ENCODE assay signal across 29 cellular contexts in genomic region chr16:25785361-25785760, GRCh38.
"Had no signal": no experiment of that assay in that cellular context is flagged by ENCODE, and none has a peak within 500 bp of the region (broad histone marks: within the 10 kb centered on the region; RNA-seq: fewer than 3 reads in every experiment).

No MANE protein-coding gene starts in this region.

- H3K27ac ChIP-seq: body of pancreas, brain microvascular endothelial cell, breast epithelium, VCaP had no signal

- H3K4me3 ChIP-seq: body of pancreas, breast epithelium had no signal

- H3K9me3 ChIP-seq: body of pancreas, breast epithelium had no signal

- H3K27me3 ChIP-seq: body of pancreas, brain microvascular endothelial cell, breast epithelium had no signal

- H3K36me3 ChIP-seq: brain microvascular endothelial cell, breast epithelium had no signal

- H3K4me1 ChIP-seq: body of pancreas, breast epithelium had no signal

- DNase-seq: activated B cell treated with CpG ODN at 0.5 μM for 24 hours; activated CD4-positive, alpha-beta memory T cell treated with anti-CD3 and anti-CD28 coated beads for 36 hours; activated CD4-positive, alpha-beta T cell treated with anti-CD3 and anti-CD28 coated beads for 4 hours; activated CD4-positive, alpha-beta T cell treated with anti-CD3 and anti-CD28 coated beads, Interleukin-2, amount 10 ng/mL, durations not matched to agents 24 days and 14 days; activated CD4-positive, alpha-beta T cell treated with anti-CD3 and anti-CD28 coated beads, Interleukin-2, amount 50 U/mL, for 1 hour; activated CD4-positive, alpha-beta T cell treated with anti-CD3 and anti-CD28 coated beads, Interleukin-2, amount 50 U/mL, for 4 hours; activated CD4-positive, CD25-positive, alpha-beta regulatory T cell treated with anti-CD3 and anti-CD28 coated beads, Interleukin-2, amount 50 U/mL, for 72 hours; activated CD8-positive, alpha-beta memory T cell treated with anti-CD3 and anti-CD28 coated beads, Interleukin-2, amount 50 U/mL, for 4 hours; activated CD8-positive, alpha-beta T cell treated with anti-CD3 and anti-CD28 coated beads for 36 hours; activated effector memory CD4-positive, alpha-beta T cell treated with anti-CD3 and anti-CD28 coated beads, Interleukin-2, amount 50 U/mL, for 16 hours; activated gamma-delta T cell treated with Interleukin-2 at 50 U/mL for 16 hours; activated naive CD4-positive, alpha-beta T cell; activated naive CD4-positive, alpha-beta T cell treated with anti-CD3 and anti-CD28 coated beads for 36 hours; activated naive CD8-positive, alpha-beta T cell treated with anti-CD3 and anti-CD28 coated beads, Interleukin-2, amount 10 ng/mL, durations not matched to agents 7 days and 5 days; activated naive CD8-positive, alpha-beta T cell treated with anti-CD3 and anti-CD28 coated beads, Interleukin-2, amount 50 U/mL, for 24 hours; activated T-cell treated with anti-CD3 and anti-CD28 coated beads for 4 hours; activated T-cell treated with anti-CD3 and anti-CD28 coated beads, Interleukin-2, amount 50 U/mL, for 1 hour; activated T-cell treated with anti-CD3 and anti-CD28 coated beads, Interleukin-2, amount 50 U/mL, for 4 hours; activated T-cell treated with anti-CD3 and anti-CD28 coated beads, Interleukin-2, amount 50 U/mL, for 72 hours; amniotic stem cell; aorta; body of pancreas; brain microvascular endothelial cell; central memory CD4-positive, alpha-beta T cell; T-helper 1 cell; T-helper 2 cell; T-helper 9 cell had no signal
